8 cellular contexts compared by ENCODE assay signal in genomic region chr3:64575211-64575844, GRCh38.
DNase-seq lines count a peak whose midpoint lies in the region; ATAC-seq and TF ChIP-seq lines count a peak whose summit lies in the region.

No MANE protein-coding gene starts in this region.

- ATAC-seq in Right ventricle myocardium inferior, result peak; percentile 56
- peak; percentile 86 for ATAC-seq in HG02798 (IDR thresholded peaks at IDR 0.05; ENCODE audit: poor library complexity, unreplicated experiment)

- intact Hi-C loops in Right ventricle myocardium inferior (cut with DNase I) (no loop called here), posterior cingulate gyrus (cut with DNase I) (no loop called here)

- no peak overlapping the region for H3K4me2 ChIP-seq in hepatocyte

- no peaks in the 10 kb centered on the region for H3K79me2 ChIP-seq in hepatocyte

- TF ChIP-seq CTCF in right atrium auricular region (IDR thresholded peaks at IDR 0.05), result peak in 1 of 2 donors; percentile 56
- peak; percentile 28 for TF ChIP-seq CTCF in hepatocyte (IDR thresholded peaks at IDR 0.05; ENCODE audit: poor library complexity)

- H2AFZ ChIP-seq in hepatocyte, result no peak overlapping the region

- H3K27me3 ChIP-seq in right atrium auricular region (no peaks in the 10 kb centered on the region), hepatocyte (no peaks in the 10 kb centered on the region)

- no peaks in the 10 kb centered on the region for H3K9me2 ChIP-seq in hepatocyte (replicated peaks; ENCODE audit: insufficient read depth)

- WGBS in hepatocyte (ENCODE audit: low lambda C conversion rate, missing lambda C conversion rate), result 96% methylated on average over 2 of the region's 2 CpGs

- DNase-seq in Right ventricle myocardium inferior (ENCODE audit: missing footprints), result no peak
- no peak for DNase-seq in right atrium auricular region (ENCODE audit: low spot score)
- DNase-seq in RKO (ENCODE audit: low spot score), result peak; percentile 54
- DNase-seq in hepatocyte (ENCODE audit: low spot score), result peak; percentile 17
- DNase-seq in posterior cingulate gyrus, result no peak
- no peak for DNase-seq in superior temporal gyrus (ENCODE audit: extremely low spot score)
- DNase-seq in GOT3 (lab: John Stamatoyannopoulos, UW), result no peak

- no peaks in the 10 kb centered on the region for H3K9me3 ChIP-seq in right atrium auricular region
- no peaks in the 10 kb centered on the region for H3K9me3 ChIP-seq in hepatocyte (ENCODE audit: low read depth)

- H3K36me3 ChIP-seq in right atrium auricular region (no peaks in the 10 kb centered on the region), hepatocyte (replicated peaks; ENCODE audit: insufficient read depth, low read depth) (no peaks in the 10 kb centered on the region)

- H3K4me3 ChIP-seq in right atrium auricular region (no peak overlapping the region), hepatocyte (no peak overlapping the region)

- H3K4me1 ChIP-seq in right atrium auricular region (no peaks in the 10 kb centered on the region), hepatocyte (ENCODE audit: insufficient read depth) (no peaks in the 10 kb centered on the region)

- H3K27ac ChIP-seq in right atrium auricular region (no peak overlapping the region), hepatocyte (no peak overlapping the region)

- no peaks in the 10 kb centered on the region for H4K20me1 ChIP-seq in hepatocyte (ENCODE audit: insufficient read depth, poor library complexity, severe bottlenecking)

Comparison
In these comparisons a context has a peak if more than half of its experiments do, and no peak if none do; other contexts are left out.
1. DNase-seq: peak in RKO (single experiment) and hepatocyte (single experiment); none in Right ventricle myocardium inferior (single experiment), right atrium auricular region (single experiment), posterior cingulate gyrus (0 of 10), superior temporal gyrus (single experiment) and GOT3 (single experiment).